ENCODE assay signal across 8 cellular contexts in the genomic region with DNA sequence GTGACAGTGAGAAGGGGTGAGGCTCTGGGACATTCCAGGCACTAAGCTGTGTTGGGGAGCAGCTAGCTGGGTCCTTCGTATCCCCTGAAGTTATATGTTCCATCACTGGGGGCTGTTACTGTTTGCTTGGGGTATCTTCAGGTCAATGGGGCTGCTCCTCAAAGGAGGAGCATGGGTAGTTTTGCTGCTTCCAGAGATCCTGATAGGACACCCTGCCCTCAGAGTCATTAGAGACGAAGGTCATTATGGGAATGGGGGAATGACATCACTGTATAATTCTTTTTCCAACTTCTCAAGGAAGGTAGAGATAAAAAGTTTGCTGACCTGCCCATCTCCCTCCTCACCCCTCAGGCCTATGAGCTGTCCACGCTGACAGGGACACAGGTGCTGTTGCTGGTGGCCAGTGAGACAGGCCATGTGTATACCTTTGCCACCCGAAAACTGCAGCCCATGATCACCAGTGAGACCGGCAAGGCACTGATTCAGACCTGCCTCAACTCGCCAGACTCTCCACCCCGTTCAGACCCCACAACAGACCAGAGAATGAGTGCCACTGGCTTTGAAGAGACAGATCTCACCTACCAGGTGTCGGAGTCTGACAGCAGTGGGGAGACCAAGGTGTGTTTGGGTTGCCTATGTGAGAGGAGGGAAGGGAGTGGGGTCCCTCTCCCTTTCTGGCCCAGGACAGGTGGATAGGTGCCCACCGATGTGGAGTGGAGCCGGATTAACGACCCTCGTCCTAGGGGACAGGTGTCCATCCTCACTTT. TPM values are rescaled to one million over a fixed set of nuclear protein-coding genes. Genes with fewer than 3 reads are reported as not detected.
DNase-seq lines count a peak whose midpoint lies in the region; ATAC-seq, FAIRE-seq and TF ChIP-seq lines count a peak whose summit lies in the region.

No MANE protein-coding gene starts in this region.

- no peak for FAIRE-seq in small intestine (lab: Jason Lieb, UNC)

- H3K9me2 ChIP-seq in GM23338 (ENCODE audit: insufficient read depth): no peaks in the 10 kb centered on the region

- peaks cover 14% of the 10 kb centered on the region for H3K4me1 ChIP-seq in GM23338 (ENCODE audit: insufficient read depth)
- peaks cover 5 to 7% of the 10 kb centered on the region in 2 donors for H3K4me1 ChIP-seq in small intestine (ENCODE audit: control insufficient read depth in 2 of 2, insufficient read depth in 1 of 2, low read depth in 1 of 2, low read length in 1 of 2)

- peak overlapping the region; percentile 83 for H3K27ac Mint-ChIP-seq in GM23338

- H3F3A ChIP-seq in GM23338 (replicated peaks; ENCODE audit: low read depth): peaks cover 14% of the 10 kb centered on the region

- DNase-seq in GM23338 (ENCODE audit: low spot score) (no peak), WERI-Rb-1 (no peak), fibroblast of the aortic adventitia (ENCODE audit: low read depth) (no peak), small intestine (peak; percentile 48), NCI-H2107 (lab: John Stamatoyannopoulos, UW) (no peak)

- peak overlapping the region; percentile 91 for H3K4me2 ChIP-seq in GM23338

- peak overlapping the region; percentile 88 for H3K4me3 Mint-ChIP-seq in GM23338

- peaks cover 32% of the 10 kb centered on the region for H3K79me2 ChIP-seq in GM23338 (replicated peaks; ENCODE audit: insufficient read depth)

- H3K9me3 ChIP-seq in WERI-Rb-1 (ENCODE audit: severe bottlenecking) (no peaks in the 10 kb centered on the region), small intestine (ENCODE audit: control insufficient read depth, low read depth) (no peaks in the 10 kb centered on the region)

- ATAC-seq in GM23338 (no peak), HG03196 (IDR thresholded peaks at IDR 0.05; ENCODE audit: unreplicated experiment) (no peak), GM18909 (IDR thresholded peaks at IDR 0.05; ENCODE audit: poor library complexity, unreplicated experiment) (no peak), GM21786 (IDR thresholded peaks at IDR 0.05; ENCODE audit: unreplicated experiment) (no peak)

- H3K4me3 ChIP-seq in GM23338 (peak overlapping the region; percentile 91), WERI-Rb-1 (ENCODE audit: low read depth, low read length) (no peak overlapping the region), fibroblast of the aortic adventitia (ENCODE audit: low read depth, low read length) (peak overlapping the region; percentile 97), small intestine (ENCODE audit: low read depth in 1 of 2, low read length in 2 of 2) (peak overlapping the region in 1 of 2 donors; percentile 54)

- peaks cover 28% of the 10 kb centered on the region for H3K27me3 Mint-ChIP-seq in GM23338 (ENCODE audit: insufficient read depth, low read depth, poor library complexity)

- 36 to 50% (median 44%) methylated on average over 12 of the region's 12 CpGs for WGBS in small intestine, 3 donors

- H3K27ac ChIP-seq in GM23338 (ENCODE audit: low read depth): peak overlapping the region; percentile 88
- H3K27ac ChIP-seq in WERI-Rb-1: peak overlapping the region; percentile 74
- peak overlapping the region; percentile 83 to 86 for H3K27ac ChIP-seq in small intestine (ENCODE audit: low read depth in 1 of 2, low read length in 1 of 2)

- H4K20me1 ChIP-seq in GM23338 (replicated peaks; ENCODE audit: insufficient read depth): peaks cover 19% of the 10 kb centered on the region

- H2AFZ ChIP-seq in GM23338: no peak overlapping the region

- H3K27me3 ChIP-seq in GM23338 (ENCODE audit: insufficient read depth) (peaks cover 9% of the 10 kb centered on the region), WERI-Rb-1 (ENCODE audit: insufficient read depth, low read depth, severe bottlenecking) (no peaks in the 10 kb centered on the region), small intestine (ENCODE audit: control insufficient read depth in 2 of 2, insufficient read depth in 2 of 2, low read length in 2 of 2) (no peaks in the 10 kb centered on the region)

- TF ChIP-seq CTCF in GM23338 (conservative IDR thresholded peaks at IDR 0.05; ENCODE audit: low read depth in 2 of 2) (no peak), WERI-Rb-1 (IDR thresholded peaks at IDR 0.05; ENCODE audit: low read depth, low read length) (no peak), fibroblast of the aortic adventitia (IDR thresholded peaks at IDR 0.05; ENCODE audit: insufficient read depth, low read length) (no peak)

- H3K36me3 Mint-ChIP-seq in GM23338 (ENCODE audit: low read depth): peaks cover 54% of the 10 kb centered on the region

- H3K36me3 ChIP-seq in GM23338 (ENCODE audit: insufficient read depth): peaks cover 29% of the 10 kb centered on the region
- H3K36me3 ChIP-seq in WERI-Rb-1: peaks cover 48% of the 10 kb centered on the region
- H3K36me3 ChIP-seq in small intestine (ENCODE audit: control insufficient read depth in 2 of 2, insufficient read depth in 2 of 2, low read length in 2 of 2): peaks cover 4 to 5% of the 10 kb centered on the region in 2 donors

- H3K4me1 Mint-ChIP-seq in GM23338: peaks cover 33% of the 10 kb centered on the region

- H3K9me3 Mint-ChIP-seq in GM23338: peaks cover 2% of the 10 kb centered on the region; the same call in 2 of the 3 replicates

TF ChIP-seq in GM23338, 12 proteins besides CTCF, POLR2A, EP300 and RAD21:
- TF ChIP-seq STAT1 (IDR thresholded peaks at IDR 0.05; ENCODE audit: unreplicated experiment) (no peak), EZH2 (IDR thresholded peaks at IDR 0.05; ENCODE audit: low read depth, unreplicated experiment) (no peak)
- TF ChIP-seq, protein P1, sequence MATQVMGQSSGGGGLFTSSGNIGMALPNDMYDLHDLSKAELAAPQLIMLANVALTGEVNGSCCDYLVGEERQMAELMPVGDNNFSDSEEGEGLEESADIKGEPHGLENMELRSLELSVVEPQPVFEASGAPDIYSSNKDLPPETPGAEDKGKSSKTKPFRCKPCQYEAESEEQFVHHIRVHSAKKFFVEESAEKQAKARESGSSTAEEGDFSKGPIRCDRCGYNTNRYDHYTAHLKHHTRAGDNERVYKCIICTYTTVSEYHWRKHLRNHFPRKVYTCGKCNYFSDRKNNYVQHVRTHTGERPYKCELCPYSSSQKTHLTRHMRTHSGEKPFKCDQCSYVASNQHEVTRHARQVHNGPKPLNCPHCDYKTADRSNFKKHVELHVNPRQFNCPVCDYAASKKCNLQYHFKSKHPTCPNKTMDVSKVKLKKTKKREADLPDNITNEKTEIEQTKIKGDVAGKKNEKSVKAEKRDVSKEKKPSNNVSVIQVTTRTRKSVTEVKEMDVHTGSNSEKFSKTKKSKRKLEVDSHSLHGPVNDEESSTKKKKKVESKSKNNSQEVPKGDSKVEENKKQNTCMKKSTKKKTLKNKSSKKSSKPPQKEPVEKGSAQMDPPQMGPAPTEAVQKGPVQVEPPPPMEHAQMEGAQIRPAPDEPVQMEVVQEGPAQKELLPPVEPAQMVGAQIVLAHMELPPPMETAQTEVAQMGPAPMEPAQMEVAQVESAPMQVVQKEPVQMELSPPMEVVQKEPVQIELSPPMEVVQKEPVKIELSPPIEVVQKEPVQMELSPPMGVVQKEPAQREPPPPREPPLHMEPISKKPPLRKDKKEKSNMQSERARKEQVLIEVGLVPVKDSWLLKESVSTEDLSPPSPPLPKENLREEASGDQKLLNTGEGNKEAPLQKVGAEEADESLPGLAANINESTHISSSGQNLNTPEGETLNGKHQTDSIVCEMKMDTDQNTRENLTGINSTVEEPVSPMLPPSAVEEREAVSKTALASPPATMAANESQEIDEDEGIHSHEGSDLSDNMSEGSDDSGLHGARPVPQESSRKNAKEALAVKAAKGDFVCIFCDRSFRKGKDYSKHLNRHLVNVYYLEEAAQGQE (IDR thresholded peaks at IDR 0.05; ENCODE audit: unreplicated experiment): no peak

RNA-seq across cellular contexts. Expression of a gene that starts 2.6 kb away (rescaled TPM):
- 49.7 and 54.9 TPM in 2 replicates for total RNA-seq in GM23338 (2014; rRNA removed; shearing (Covaris generic))
- polyA plus RNA-seq in GM23338 (2016; fragmentation: Nextera tagmentation; extraction: Ambion mirVana) (9.9 and 13.4 TPM in 2 replicates), small intestine (10 to 100 TPM in 2 of 3 donors, 1 to 10 TPM in 1; 8.9 to 24.0 (median 10.8) TPM)
- total RNA-seq in fibroblast of the aortic adventitia (ENCODE audit: low replicate concordance): 17.5 and 17.9 TPM in 2 replicates

RNA-seq across cellular contexts. Expression of a gene that starts 8.3 kb away (rescaled TPM):
- total RNA-seq in GM23338 (2014; rRNA removed; shearing (Covaris generic)): 11.3 and 14.2 TPM in 2 replicates
- polyA plus RNA-seq in GM23338 (2016; fragmentation: Nextera tagmentation; extraction: Ambion mirVana) (2.6 and 4.9 TPM in 2 replicates), small intestine (10 to 100 TPM; 22.2 to 86.2 (median 66.0) TPM)
- 22.8 and 28.7 TPM in 2 replicates for total RNA-seq in fibroblast of the aortic adventitia (ENCODE audit: low replicate concordance)

RNA-seq across cellular contexts. Expression of a gene that starts 55.6 kb away (rescaled TPM):
- 18.0 and 29.2 TPM in 2 replicates for total RNA-seq in GM23338 (2014; rRNA removed; shearing (Covaris generic))
- polyA plus RNA-seq in GM23338 (2016; fragmentation: Nextera tagmentation; extraction: Ambion mirVana): 43.4 and 50.0 TPM in 2 replicates
- 46.2 and 65.2 TPM in 2 replicates for total RNA-seq in fibroblast of the aortic adventitia (ENCODE audit: low replicate concordance)
- polyA plus RNA-seq in small intestine: 100 to 1,000 TPM; 313 to 370 (median 340) TPM
